8 cellular contexts compared by ENCODE assay signal in the genomic region with DNA sequence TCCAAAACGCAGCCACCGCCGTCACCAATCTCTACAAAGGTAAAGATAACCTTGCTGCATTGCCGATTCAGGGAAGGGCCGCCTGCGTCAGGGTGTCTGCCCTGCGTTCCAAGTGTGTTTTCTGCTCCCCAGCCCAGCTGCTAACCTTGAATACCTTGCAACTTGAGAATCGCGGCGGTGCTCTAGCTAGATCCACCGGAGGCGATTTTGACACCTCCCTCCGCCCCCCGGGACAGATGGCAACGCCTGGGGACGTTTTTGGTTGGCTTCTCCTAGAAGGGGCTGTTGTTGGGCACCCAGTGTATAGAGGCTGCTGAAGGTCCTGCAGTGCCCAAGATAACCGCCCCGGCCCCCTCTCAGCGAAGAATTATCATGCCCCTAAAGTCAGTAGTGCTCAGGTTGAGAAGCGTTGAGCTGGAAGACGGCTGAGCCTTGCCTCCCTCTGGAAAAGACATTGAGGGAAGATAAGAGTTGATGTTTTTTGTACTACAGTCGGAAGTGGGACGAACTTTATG. TPM values are rescaled to one million over a fixed set of nuclear protein-coding genes. Genes with fewer than 3 reads are reported as not detected.
A peak's percentile ranks its signal among the peaks of the same experiment; 100 is the strongest.
DNase-seq lines count a peak whose midpoint lies in the region; ATAC-seq and TF ChIP-seq lines count a peak whose summit lies in the region.

No MANE protein-coding gene starts in this region.

- peak overlapping the region; percentile 96 for H3K4me3 Mint-ChIP-seq in CD4-positive, alpha-beta T cell
- peak overlapping the region; percentile 96 for H3K4me3 Mint-ChIP-seq in activated T-helper 17 cell treated with anti-CD3 and anti-CD28 coated beads, Interleukin-2, amount 50 U/mL, for 72 hours

- DNase-seq in CD4-positive, alpha-beta T cell, result peak in 9 of 10 experiments; percentile 11 to 38 (median 21)
- DNase-seq in NCI-H1105 (lab: John Stamatoyannopoulos, UW) (peak; percentile 9), glomerular visceral epithelial cell (ENCODE audit: extremely low spot score) (peak; percentile 27), sciatic nerve (ENCODE audit: low spot score) (peak; percentile 63), dedifferentiated amniotic fluid mesenchymal stem cell (ENCODE audit: extremely low spot score) (no peak)

- no peaks in the 10 kb centered on the region for H3K27me3 ChIP-seq in CD4-positive, alpha-beta T cell (ENCODE audit: control insufficient read depth, insufficient read depth, low read length)

- H3K27me3 Mint-ChIP-seq in CD4-positive, alpha-beta T cell, result no peaks in the 10 kb centered on the region
- H3K27me3 Mint-ChIP-seq in activated T-helper 17 cell treated with anti-CD3 and anti-CD28 coated beads, Interleukin-2, amount 50 U/mL, for 72 hours, result no peaks in the 10 kb centered on the region

- peak overlapping the region; percentile 97 for H3K27ac Mint-ChIP-seq in CD4-positive, alpha-beta T cell
- peak overlapping the region; percentile 98 for H3K27ac Mint-ChIP-seq in activated T-helper 17 cell treated with anti-CD3 and anti-CD28 coated beads, Interleukin-2, amount 50 U/mL, for 72 hours

- peaks cover 62% of the 10 kb centered on the region for H3K36me3 Mint-ChIP-seq in CD4-positive, alpha-beta T cell (ENCODE audit: low read depth)
- H3K36me3 Mint-ChIP-seq in activated T-helper 17 cell treated with anti-CD3 and anti-CD28 coated beads, Interleukin-2, amount 50 U/mL, for 72 hours (ENCODE audit: low read depth), result peaks cover 71% of the 10 kb centered on the region

- intact Hi-C loops in CD4-positive, alpha-beta T cell (cut with DNase I, micrococcal nuclease), result loop anchor here (1.0 to 5.0 kb wide), 7 partner anchors 34 to 1294 kb away; partner anchors contain the start of genes PMM2 (in 2 of the 2), TMEM186 (in 2 of the 2), USP7 (in 2 of the 2) and ATF7IP2 (in 1 of the 2)
- intact Hi-C loops in sciatic nerve (cut with DNase I), result no loop called here

- no peak for TF ChIP-seq CTCF in CD4-positive, alpha-beta T cell (IDR thresholded peaks at IDR 0.05)

- peaks cover 60% of the 10 kb centered on the region for H3K4me1 Mint-ChIP-seq in CD4-positive, alpha-beta T cell (ENCODE audit: low read depth)
- H3K4me1 Mint-ChIP-seq in activated T-helper 17 cell treated with anti-CD3 and anti-CD28 coated beads, Interleukin-2, amount 50 U/mL, for 72 hours, result peaks cover 33% of the 10 kb centered on the region

- H3K9me3 ChIP-seq in CD4-positive, alpha-beta T cell (ENCODE audit: control insufficient read depth, low read length), result no peaks in the 10 kb centered on the region

- ATAC-seq in CD4-positive, alpha-beta T cell (ENCODE audit: poor library complexity), result no peak
- ATAC-seq in activated T-helper 17 cell treated with anti-CD3 and anti-CD28 coated beads, Interleukin-2, amount 50 U/mL, for 72 hours (replicated peaks), result no peak
- ATAC-seq in sciatic nerve (no peak), GM19023 (IDR thresholded peaks at IDR 0.05; ENCODE audit: unreplicated experiment) (no peak), GM21717 (IDR thresholded peaks at IDR 0.05; ENCODE audit: unreplicated experiment) (no peak)

- H3K9me3 Mint-ChIP-seq in CD4-positive, alpha-beta T cell, result no peaks in the 10 kb centered on the region
- H3K9me3 Mint-ChIP-seq in activated T-helper 17 cell treated with anti-CD3 and anti-CD28 coated beads, Interleukin-2, amount 50 U/mL, for 72 hours, result no peaks in the 10 kb centered on the region

- peak overlapping the region; percentile 90 for H3K27ac ChIP-seq in CD4-positive, alpha-beta T cell (ENCODE audit: low read depth, low read length)

- CTCF ChIA-PET in CD4-positive, alpha-beta T cell (lab: Charles Lee), result no interaction called here

- POLR2A ChIA-PET in CD4-positive, alpha-beta T cell (lab: Charles Lee), result interaction anchor here (0.6 to 4.1 kb wide), 8 partner anchors 8 to 225 kb away, joined by 3 to 81 read pairs (median 30); partner anchors contain the start of genes CARHSP1 and USP7

RNA-seq across cellular contexts. Expression of gene HAPSTR1, which starts 1.6 kb away (rescaled TPM):
- 100 to 1,000 TPM; 152 to 153 TPM for total RNA-seq in CD4-positive, alpha-beta T cell
- total RNA-seq in activated T-helper 17 cell treated with anti-CD3 and anti-CD28 coated beads, Interleukin-2, amount 50 U/mL, for 72 hours, result 10 to 100 TPM; 46.1 to 58.1 TPM
- total RNA-seq in sciatic nerve, result 54.4 TPM
